ENCODE assay signal across 12 cellular contexts in the genomic region with DNA sequence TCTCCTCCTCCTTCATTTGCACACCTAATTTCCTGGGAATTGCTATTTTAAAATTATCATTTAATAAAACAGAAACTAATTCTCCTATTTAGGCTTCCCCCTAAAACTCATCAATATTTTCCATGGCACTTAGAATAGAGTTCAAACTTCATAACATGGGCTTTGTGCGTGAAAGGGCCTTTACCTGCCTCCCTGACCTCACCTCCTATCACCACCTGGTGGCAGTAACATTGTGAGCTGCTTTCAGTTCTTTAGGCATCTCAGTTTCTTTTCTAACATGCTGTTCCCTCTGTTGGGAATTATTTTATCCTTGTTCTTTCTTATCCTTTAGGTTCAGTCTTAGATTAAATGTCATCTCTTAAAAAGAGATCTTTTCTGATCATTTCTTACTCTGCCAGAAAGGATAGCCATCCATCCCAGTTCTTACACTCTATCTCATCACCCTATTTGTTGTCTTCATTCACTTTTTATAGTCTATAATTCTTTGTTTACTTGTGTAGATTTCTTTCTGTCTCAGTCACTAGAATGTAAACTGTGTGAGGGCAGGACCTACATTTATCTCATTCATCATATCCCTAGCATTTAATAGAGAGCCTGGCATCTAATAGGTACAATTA.
A peak's percentile ranks its signal among the peaks of the same experiment; 100 is the strongest.
DNase-seq lines count a peak whose midpoint lies in the region; ATAC-seq, FAIRE-seq and TF ChIP-seq lines count a peak whose summit lies in the region.
"Had no signal": no experiment of that assay in that cellular context is flagged by ENCODE, and none has a peak within 500 bp of the region (broad histone marks: within the 10 kb centered on the region; RNA-seq: fewer than 3 reads in every experiment).

No MANE protein-coding gene starts in this region.

- intact Hi-C loops in activated CD4-positive, alpha-beta T cell treated with anti-CD3 and anti-CD28 coated beads, Interleukin-2, amount 10 ng/mL, durations not matched to agents 24 days and 14 days (cut with micrococcal nuclease), result loop anchor here (10.0 kb wide), 1 partner anchor 244 kb away; no protein-coding TSS in a partner anchor
- intact Hi-C loops in vagina (cut with DNase I), result no loop called here

- no peaks in the 10 kb centered on the region for H3K9me3 Mint-ChIP-seq in activated CD4-positive, alpha-beta T cell treated with anti-CD3 and anti-CD28 coated beads, Interleukin-2, amount 10 ng/mL, durations not matched to agents 24 days and 14 days
- H3K9me3 Mint-ChIP-seq: stimulated activated memory B cell treated with anti-CD40 and anti-IgM and Interleukin-4, amounts not matched to agents 10 μg/mL and 1 μg/mL and 100 μg/mL, for 72 hours had no signal

- no peak for ATAC-seq in HG03095 (IDR thresholded peaks at IDR 0.05; ENCODE audit: unreplicated experiment)
- ATAC-seq: stimulated activated memory B cell treated with anti-CD40 and anti-IgM and Interleukin-4, amounts not matched to agents 10 μg/mL and 1 μg/mL and 100 μg/mL, for 72 hours had no signal

- FAIRE-seq in bronchial epithelial cell (lab: Jason Lieb, UNC), result no peak

- peak; percentile 63 for DNase-seq in activated CD4-positive, alpha-beta T cell treated with anti-CD3 and anti-CD28 coated beads, Interleukin-2, amount 10 ng/mL, durations not matched to agents 24 days and 14 days
- no peak for DNase-seq in activated CD4-positive, alpha-beta T cell treated with anti-CD3 and anti-CD28 coated beads, Interleukin-2, amount 50 U/mL, for 48 hours
- DNase-seq in M059J (ENCODE audit: low read depth) (peak; percentile 17), bronchial epithelial cell (ENCODE audit: low read depth) (peak; percentile 25), renal cortical epithelial cell (ENCODE audit: low read depth) (peak; percentile 15), vagina (ENCODE audit: extremely low spot score in 2 of 2) (no peak), ureter (ENCODE audit: low spot score) (no peak)
- DNase-seq: caudate nucleus, DMS153, T-helper 1 cell had no signal

- no peak overlapping the region for H3K27ac ChIP-seq in vagina

- H3K36me3 ChIP-seq in bronchial epithelial cell (ENCODE audit: control insufficient read depth, insufficient read depth, low read length) (no peaks in the 10 kb centered on the region), vagina (no peaks in the 10 kb centered on the region)

- no peak overlapping the region for H3K4me3 ChIP-seq in bronchial epithelial cell (ENCODE audit: low read depth, low read length)
- H3K4me3 ChIP-seq in vagina, result no peak overlapping the region

- no peak overlapping the region for H3K27ac Mint-ChIP-seq in activated CD4-positive, alpha-beta T cell treated with anti-CD3 and anti-CD28 coated beads, Interleukin-2, amount 10 ng/mL, durations not matched to agents 24 days and 14 days
- H3K27ac Mint-ChIP-seq: stimulated activated memory B cell treated with anti-CD40 and anti-IgM and Interleukin-4, amounts not matched to agents 10 μg/mL and 1 μg/mL and 100 μg/mL, for 72 hours had no signal

- no peak overlapping the region for H3K4me3 Mint-ChIP-seq in activated CD4-positive, alpha-beta T cell treated with anti-CD3 and anti-CD28 coated beads, Interleukin-2, amount 10 ng/mL, durations not matched to agents 24 days and 14 days
- H3K4me3 Mint-ChIP-seq: stimulated activated memory B cell treated with anti-CD40 and anti-IgM and Interleukin-4, amounts not matched to agents 10 μg/mL and 1 μg/mL and 100 μg/mL, for 72 hours had no signal

- TF ChIP-seq POLR2A in vagina (IDR thresholded peaks at IDR 0.05), result no peak

- no peaks in the 10 kb centered on the region for H3K4me1 ChIP-seq in vagina

- H3K27me3 Mint-ChIP-seq in activated CD4-positive, alpha-beta T cell treated with anti-CD3 and anti-CD28 coated beads, Interleukin-2, amount 10 ng/mL, durations not matched to agents 24 days and 14 days, result no peaks in the 10 kb centered on the region
- H3K27me3 Mint-ChIP-seq: stimulated activated memory B cell treated with anti-CD40 and anti-IgM and Interleukin-4, amounts not matched to agents 10 μg/mL and 1 μg/mL and 100 μg/mL, for 72 hours had no signal

- TF ChIP-seq CTCF in bronchial epithelial cell (IDR thresholded peaks at IDR 0.05; ENCODE audit: insufficient read depth, low read length, severe bottlenecking) (peak; percentile 56), vagina (IDR thresholded peaks at IDR 0.05) (no peak)

- no peaks in the 10 kb centered on the region for H3K27me3 ChIP-seq in bronchial epithelial cell (ENCODE audit: control insufficient read depth, insufficient read depth, low read length)
- H3K27me3 ChIP-seq in vagina, result no peaks in the 10 kb centered on the region

- H3K9me3 ChIP-seq in vagina, result no peaks in the 10 kb centered on the region

- H3K4me1 Mint-ChIP-seq in activated CD4-positive, alpha-beta T cell treated with anti-CD3 and anti-CD28 coated beads, Interleukin-2, amount 10 ng/mL, durations not matched to agents 24 days and 14 days, result peaks cover 5% of the 10 kb centered on the region

- H3K36me3 Mint-ChIP-seq in activated CD4-positive, alpha-beta T cell treated with anti-CD3 and anti-CD28 coated beads, Interleukin-2, amount 10 ng/mL, durations not matched to agents 24 days and 14 days (ENCODE audit: low read depth), result no peaks in the 10 kb centered on the region
- H3K36me3 Mint-ChIP-seq: stimulated activated memory B cell treated with anti-CD40 and anti-IgM and Interleukin-4, amounts not matched to agents 10 μg/mL and 1 μg/mL and 100 μg/mL, for 72 hours had no signal

Comparison
In these comparisons a context has a peak if more than half of its experiments do, and no peak if none do; other contexts are left out.
1. DNase-seq: peak in activated CD4-positive, alpha-beta T cell treated with anti-CD3 and anti-CD28 coated beads, Interleukin-2, amount 10 ng/mL, durations not matched to agents 24 days and 14 days (single experiment), M059J (single experiment), bronchial epithelial cell (single experiment) and renal cortical epithelial cell (single experiment); none in activated CD4-positive, alpha-beta T cell treated with anti-CD3 and anti-CD28 coated beads, Interleukin-2, amount 50 U/mL, for 48 hours (0 of 2), vagina (0 of 2) and ureter (single experiment).